Comparison of ENCODE assay signal across 9 cellular contexts in genomic region chr6:151071295-151071694, GRCh38.
DNase-seq lines count a peak whose midpoint lies in the region; ATAC-seq and TF ChIP-seq lines count a peak whose summit lies in the region.
"Had no signal": no experiment of that assay in that cellular context is flagged by ENCODE, and none has a peak within 500 bp of the region (broad histone marks: within the 10 kb centered on the region; RNA-seq: fewer than 3 reads in every experiment).

No MANE protein-coding gene starts in this region.

- no TSS peak for BruUV-seq in Caco-2 (replicated peaks; lab: Mats Ljungman, UMichigan)

- TF ChIP-seq CTCF in retinal pigment epithelial cell (conservative IDR thresholded peaks at IDR 0.05; ENCODE audit: low read depth, low read length) (no peak), Caco-2 (IDR thresholded peaks at IDR 0.05; ENCODE audit: insufficient read depth in 1 of 2, low read depth in 1 of 2, low read length in 1 of 2, severe bottlenecking in 1 of 2, unreplicated experiment in 1 of 2) (no peak)

- peak; percentile 94 for DNase-seq in EH (ENCODE audit: low read depth)
- peak; percentile 93 for DNase-seq in amniotic epithelial cell (ENCODE audit: low read depth)
- peak; percentile 63 for DNase-seq in left cardiac atrium
- peak; percentile 73 for DNase-seq in retinal pigment epithelial cell (ENCODE audit: low read depth)
- no peak for DNase-seq in GM19238 (ENCODE audit: insufficient read length, low spot score)
- DNase-seq in HuH-7.5 (ENCODE audit: low spot score), result no peak
- no peak for DNase-seq in T-helper 1 cell
- DNase-seq in Caco-2, result no peak

- H3K4me1 Mint-ChIP-seq in Caco-2 (ENCODE audit: low read depth, unreplicated experiment), result peaks cover 6% of the 10 kb centered on the region

- ATAC-seq in left cardiac atrium, result peak; percentile 78 to 79

- intact Hi-C loops in left cardiac atrium (cut with DNase I), result no loop called here
- intact Hi-C loops in Caco-2 (cut with micrococcal nuclease; ENCODE audit: unreplicated experiment), result no loop called here

- no peak overlapping the region for H3K4me3 Mint-ChIP-seq in Caco-2 (ENCODE audit: unreplicated experiment)

- H3K36me3 ChIP-seq in Caco-2 (ENCODE audit: control insufficient read depth, insufficient read depth, low read length), result no peaks in the 10 kb centered on the region

- H3K9me3 Mint-ChIP-seq in Caco-2 (ENCODE audit: unreplicated experiment), result peaks cover 20% of the 10 kb centered on the region

- H3K36me3 Mint-ChIP-seq in Caco-2 (ENCODE audit: insufficient read depth, unreplicated experiment), result peaks cover 6% of the 10 kb centered on the region

- H3K27me3 Mint-ChIP-seq in Caco-2 (ENCODE audit: insufficient read depth, unreplicated experiment), result no peaks in the 10 kb centered on the region

- POLR2A ChIA-PET in Caco-2 (lab: Charles Lee), result no interaction called here

- no peaks in the 10 kb centered on the region for H3K27me3 ChIP-seq in Caco-2 (replicated peaks; ENCODE audit: control insufficient read depth, insufficient read depth, low read length)

- H3K9me3 ChIP-seq in Caco-2, result no peaks in the 10 kb centered on the region

- H3K4me3 ChIP-seq in retinal pigment epithelial cell (ENCODE audit: low read length), result no peak overlapping the region
- no peak overlapping the region for H3K4me3 ChIP-seq in Caco-2 (ENCODE audit: low read depth, low read length)
- H3K4me3 ChIP-seq: lung had no signal

- CTCF ChIA-PET in Caco-2 (lab: Charles Lee), result no interaction called here

- H3K27ac Mint-ChIP-seq in Caco-2 (ENCODE audit: unreplicated experiment), result no peak overlapping the region

- 0 out of 2 replicates have a peak, but pooled peaks cover 6% of the 10 kb centered on the region for H3K4me1 ChIP-seq in Caco-2

Comparison
In these comparisons a context has a peak if more than half of its experiments do, and no peak if none do; other contexts are left out.
1. DNase-seq: peak in EH (single experiment), amniotic epithelial cell (single experiment), left cardiac atrium (single experiment) and retinal pigment epithelial cell (single experiment); none in GM19238 (single experiment), HuH-7.5 (single experiment), T-helper 1 cell (0 of 5) and Caco-2 (0 of 2).